ENCODE assay signal across 18 cellular contexts in the genomic region with DNA sequence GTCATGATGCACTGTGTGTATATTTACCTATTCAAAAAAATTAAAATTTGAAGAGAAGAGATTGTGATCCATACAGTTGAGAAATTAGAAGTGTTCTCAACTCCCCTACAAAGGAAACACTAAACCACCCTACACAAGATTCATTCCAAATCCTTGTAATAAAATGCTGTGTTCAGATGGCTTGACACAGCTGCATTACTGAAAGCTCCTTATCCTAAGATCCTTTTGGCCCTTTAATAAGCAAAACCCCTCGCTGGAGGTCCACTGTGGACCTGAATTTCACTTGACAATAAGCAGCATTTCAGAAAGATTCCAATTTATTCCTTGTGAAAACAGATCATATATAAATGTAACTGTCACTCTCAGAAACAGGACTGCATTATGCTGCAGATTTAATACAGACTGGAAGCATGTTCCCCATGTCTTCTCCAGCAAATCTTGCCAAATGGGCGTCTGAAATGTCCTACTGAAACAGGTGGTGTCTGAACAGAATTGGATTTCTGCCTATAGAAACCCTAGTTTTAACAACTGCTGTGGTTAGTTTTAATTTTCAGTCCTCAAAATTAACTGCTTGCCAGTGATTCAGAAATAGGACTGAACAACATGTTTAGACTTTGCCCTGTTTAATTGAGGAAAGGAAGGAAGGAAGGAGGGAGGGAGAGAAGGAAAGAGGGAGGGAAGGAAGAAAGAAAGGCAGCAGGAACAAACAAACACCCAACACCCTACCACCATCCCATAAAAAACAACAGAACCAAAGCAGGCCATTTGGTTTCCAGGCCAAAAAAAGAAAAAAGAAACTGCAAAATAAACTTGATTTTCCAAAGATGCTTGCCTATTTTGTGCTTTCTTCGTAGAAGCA.
DNase-seq lines count a peak whose midpoint lies in the region; ATAC-seq and TF ChIP-seq lines count a peak whose summit lies in the region.
"Had no signal": no experiment of that assay in that cellular context is flagged by ENCODE, and none has a peak within 500 bp of the region (broad histone marks: within the 10 kb centered on the region; RNA-seq: fewer than 3 reads in every experiment).

No MANE protein-coding gene starts in this region.

- ATAC-seq in activated CD8-positive, alpha-beta T cell treated with anti-CD3 and anti-CD28 coated beads, Interleukin-2, amount 10 ng/mL, durations not matched to agents 7 days and 5 days = no peak
- no peak for ATAC-seq in activated CD8-positive, alpha-beta T cell treated with anti-CD3 and anti-CD28 coated beads for 36 hours
- no peak for ATAC-seq in gastrocnemius medialis

- no peaks in the 10 kb centered on the region for H3K36me3 ChIP-seq in colonic mucosa
- no peaks in the 10 kb centered on the region for H3K36me3 ChIP-seq in gastrocnemius medialis
- H3K36me3 ChIP-seq: brain microvascular endothelial cell, heart left ventricle, uterus had no signal

- H3K9me3 ChIP-seq in colonic mucosa (no peaks in the 10 kb centered on the region), gastrocnemius medialis (no peaks in the 10 kb centered on the region)
- H3K9me3 ChIP-seq: heart left ventricle, uterus had no signal

- TF ChIP-seq POLR2A in erythroblast (IDR thresholded peaks at IDR 0.05; ENCODE audit: low read length) (no peak), gastrocnemius medialis (IDR thresholded peaks at IDR 0.05) (no peak)

- H3K4me3 Mint-ChIP-seq in activated CD8-positive, alpha-beta T cell treated with anti-CD3 and anti-CD28 coated beads, Interleukin-2, amount 10 ng/mL, durations not matched to agents 7 days and 5 days = peak overlapping the region; percentile 32
- no peak overlapping the region for H3K4me3 Mint-ChIP-seq in activated CD8-positive, alpha-beta T cell treated with anti-CD3 and anti-CD28 coated beads for 36 hours
- H3K4me3 Mint-ChIP-seq: immature natural killer cell had no signal

- H3K9ac ChIP-seq in colonic mucosa (ENCODE audit: low read depth in 2 of 2, low read length in 2 of 2) = no peak overlapping the region

- intact Hi-C loops in activated CD8-positive, alpha-beta T cell treated with anti-CD3 and anti-CD28 coated beads for 36 hours (cut with micrococcal nuclease) = no loop called here
- intact Hi-C loops in colonic mucosa (cut with DNase I) = no loop called here
- intact Hi-C loops in gastrocnemius medialis (cut with DNase I; ENCODE audit: low total_unique reads) = no loop called here

- no peaks in the 10 kb centered on the region for H3K9me3 Mint-ChIP-seq in activated CD8-positive, alpha-beta T cell treated with anti-CD3 and anti-CD28 coated beads, Interleukin-2, amount 10 ng/mL, durations not matched to agents 7 days and 5 days (ENCODE audit: insufficient read depth)
- H3K9me3 Mint-ChIP-seq in activated CD8-positive, alpha-beta T cell treated with anti-CD3 and anti-CD28 coated beads for 36 hours = no peaks in the 10 kb centered on the region
- H3K9me3 Mint-ChIP-seq: immature natural killer cell had no signal

- H3K4me3 ChIP-seq in colonic mucosa = no peak overlapping the region
- no peak overlapping the region for H3K4me3 ChIP-seq in skeletal muscle cell (ENCODE audit: low read depth, low read length)
- H3K4me3 ChIP-seq in gastrocnemius medialis = no peak overlapping the region
- H3K4me3 ChIP-seq: heart left ventricle, uterus had no signal

- peak overlapping the region; percentile 75 for H3K27ac Mint-ChIP-seq in activated CD8-positive, alpha-beta T cell treated with anti-CD3 and anti-CD28 coated beads, Interleukin-2, amount 10 ng/mL, durations not matched to agents 7 days and 5 days
- H3K27ac Mint-ChIP-seq in activated CD8-positive, alpha-beta T cell treated with anti-CD3 and anti-CD28 coated beads for 36 hours = no peak overlapping the region
- H3K27ac Mint-ChIP-seq: immature natural killer cell had no signal

- no peak for TF ChIP-seq CTCF in activated CD8-positive, alpha-beta T cell treated with anti-CD3 and anti-CD28 coated beads for 36 hours (IDR thresholded peaks at IDR 0.05)
- no peak for TF ChIP-seq CTCF in colonic mucosa (IDR thresholded peaks at IDR 0.05)
- TF ChIP-seq CTCF in gastrocnemius medialis (IDR thresholded peaks at IDR 0.05 in 4 of 5, conservative IDR thresholded peaks at IDR 0.05 in 1 of 5) = no peak

- no peak for DNase-seq in activated CD8-positive, alpha-beta T cell treated with anti-CD3 and anti-CD28 coated beads, Interleukin-2, amount 10 ng/mL, durations not matched to agents 7 days and 5 days
- no peak for DNase-seq in activated CD8-positive, alpha-beta T cell treated with anti-CD3 and anti-CD28 coated beads for 36 hours
- DNase-seq in NCI-H1694 treated with DMSO at 0.1 percent for 48 hours (lab: John Stamatoyannopoulos, UW) (peak; percentile 76), colonic mucosa (no peak), skeletal muscle cell (ENCODE audit: low read depth) (peak; percentile 15), midbrain (lab: John Stamatoyannopoulos, UW) (no peak), erythroblast (lab: John Stamatoyannopoulos, UW) (no peak), gastrocnemius medialis (no peak)
- DNase-seq: activated effector memory CD4-positive, alpha-beta T cell treated with anti-CD3 and anti-CD28 coated beads, Interleukin-2, amount 50 U/mL, for 16 hours; brain microvascular endothelial cell; heart left ventricle; immature natural killer cell; mammary epithelial cell; NCI-H345; retina; Right ventricle myocardium superior; T-helper 1 cell; uterus had no signal

- H3K27me3 Mint-ChIP-seq in activated CD8-positive, alpha-beta T cell treated with anti-CD3 and anti-CD28 coated beads, Interleukin-2, amount 10 ng/mL, durations not matched to agents 7 days and 5 days (ENCODE audit: low read depth) = no peaks in the 10 kb centered on the region
- H3K27me3 Mint-ChIP-seq in activated CD8-positive, alpha-beta T cell treated with anti-CD3 and anti-CD28 coated beads for 36 hours = no peaks in the 10 kb centered on the region

- peaks cover 40% of the 10 kb centered on the region for H3K4me1 Mint-ChIP-seq in activated CD8-positive, alpha-beta T cell treated with anti-CD3 and anti-CD28 coated beads, Interleukin-2, amount 10 ng/mL, durations not matched to agents 7 days and 5 days (ENCODE audit: low read depth)
- peaks cover 53% of the 10 kb centered on the region for H3K4me1 Mint-ChIP-seq in activated CD8-positive, alpha-beta T cell treated with anti-CD3 and anti-CD28 coated beads for 36 hours (ENCODE audit: low read depth)

- H3K4me1 ChIP-seq in colonic mucosa (no peaks in the 10 kb centered on the region), gastrocnemius medialis (peaks cover 25 to 36% of the 10 kb centered on the region in 2 donors)
- H3K4me1 ChIP-seq: uterus had no signal

- H3K27ac ChIP-seq in colonic mucosa (peak overlapping the region; percentile 4), gastrocnemius medialis (peak overlapping the region in 2 of 4 donors; percentile 3 to 21)
- H3K27ac ChIP-seq: brain microvascular endothelial cell, heart left ventricle had no signal

- POLR2A ChIA-PET in activated CD8-positive, alpha-beta T cell treated with anti-CD3 and anti-CD28 coated beads, Interleukin-2, amount 10 ng/mL, durations not matched to agents 7 days and 5 days (lab: Charles Lee) = no interaction called here
- POLR2A ChIA-PET in activated CD8-positive, alpha-beta T cell treated with anti-CD3 and anti-CD28 coated beads for 36 hours (lab: Charles Lee) = no interaction called here

- H3K27me3 ChIP-seq in colonic mucosa (no peaks in the 10 kb centered on the region), gastrocnemius medialis (no peaks in the 10 kb centered on the region)
- H3K27me3 ChIP-seq: brain microvascular endothelial cell, heart left ventricle, uterus had no signal

- in situ Hi-C loops in gastrocnemius medialis (cut with MboI; ENCODE audit: low sequenced_read_pairs in 4 of 4) = no loop called here

- H3K36me3 Mint-ChIP-seq in activated CD8-positive, alpha-beta T cell treated with anti-CD3 and anti-CD28 coated beads, Interleukin-2, amount 10 ng/mL, durations not matched to agents 7 days and 5 days (ENCODE audit: low read depth) = peaks cover 61% of the 10 kb centered on the region
- H3K36me3 Mint-ChIP-seq in activated CD8-positive, alpha-beta T cell treated with anti-CD3 and anti-CD28 coated beads for 36 hours (ENCODE audit: low read depth) = peaks cover 20% of the 10 kb centered on the region

- CTCF ChIA-PET in activated CD8-positive, alpha-beta T cell treated with anti-CD3 and anti-CD28 coated beads, Interleukin-2, amount 10 ng/mL, durations not matched to agents 7 days and 5 days (lab: Charles Lee) = no interaction called here
- CTCF ChIA-PET in activated CD8-positive, alpha-beta T cell treated with anti-CD3 and anti-CD28 coated beads for 36 hours (lab: Charles Lee) = no interaction called here

Comparison
In these comparisons a context has a peak if more than half of its experiments do, and no peak if none do; other contexts are left out.
1. DNase-seq: peak in NCI-H1694 treated with DMSO at 0.1 percent for 48 hours (single experiment) and skeletal muscle cell (single experiment); none in activated CD8-positive, alpha-beta T cell treated with anti-CD3 and anti-CD28 coated beads, Interleukin-2, amount 10 ng/mL, durations not matched to agents 7 days and 5 days (single experiment), activated CD8-positive, alpha-beta T cell treated with anti-CD3 and anti-CD28 coated beads for 36 hours (single experiment), colonic mucosa (single experiment), midbrain (single experiment), erythroblast (0 of 2) and gastrocnemius medialis (0 of 2).